ENCODE assay signal across 29 cellular contexts in the genomic region with DNA sequence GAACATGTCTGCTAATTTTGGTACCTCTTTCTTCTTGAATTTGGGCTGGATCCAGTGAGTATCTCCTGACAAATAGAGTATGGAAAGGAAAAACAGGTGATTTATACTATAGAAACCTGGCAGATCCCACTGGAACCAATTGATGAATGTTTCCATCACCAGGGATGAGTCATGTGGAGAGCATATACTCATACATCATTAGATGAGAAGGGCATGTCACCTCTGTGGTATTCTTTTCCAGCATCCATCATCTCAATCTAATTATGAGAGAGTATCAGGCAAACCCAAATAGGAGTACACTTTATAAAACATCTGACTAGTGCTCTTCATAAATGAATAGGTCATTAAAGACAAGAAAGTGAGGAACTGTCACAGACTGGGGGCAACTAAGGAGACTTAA.
DNase-seq lines count a peak whose midpoint lies in the region; ATAC-seq and TF ChIP-seq lines count a peak whose summit lies in the region.
"Had no signal": no experiment of that assay in that cellular context is flagged by ENCODE, and none has a peak within 500 bp of the region (broad histone marks: within the 10 kb centered on the region; RNA-seq: fewer than 3 reads in every experiment).

No MANE protein-coding gene starts in this region.

- H3K79me2 ChIP-seq in SK-N-SH (ENCODE audit: insufficient read depth): no peaks in the 10 kb centered on the region; the same call in 1 of the 2 replicates

- no peaks in the 10 kb centered on the region for H3K9me2 ChIP-seq in SK-N-SH

- CTCF ChIA-PET in SK-N-SH (lab: Yijun Ruan, JAX): interaction anchor here (1.4 to 1.8 kb wide), 2 partner anchors 14 to 156 kb away, joined by 3 to 4 read pairs; no protein-coding TSS in a partner anchor

- TF ChIP-seq EP300 in SK-N-SH (IDR thresholded peaks at IDR 0.05; ENCODE audit: borderline replicate concordance in 1 of 2, low read depth in 1 of 2, low read length in 1 of 2): no peak

- H3K4me1 ChIP-seq in SK-N-SH (ENCODE audit: control insufficient read depth in 1 of 2, insufficient read depth in 2 of 2, low read depth in 1 of 2, low read length in 1 of 2): no peaks in the 10 kb centered on the region
- H3K4me1 ChIP-seq in foreskin keratinocyte: no peaks in the 10 kb centered on the region
- H3K4me1 ChIP-seq: Caco-2, prostate gland had no signal

- peak; percentile 92 for ATAC-seq in foreskin keratinocyte
- no peak for ATAC-seq in HG02798 (IDR thresholded peaks at IDR 0.05; ENCODE audit: poor library complexity, unreplicated experiment)
- ATAC-seq: effector memory CD8-positive, alpha-beta T cell; esophagus mucosa; HCT116; left ventricle myocardium superior; sciatic nerve had no signal

- H3K9me3 ChIP-seq in SK-N-SH: no peaks in the 10 kb centered on the region
- H3K9me3 ChIP-seq: Caco-2, prostate gland had no signal

- H3K9ac ChIP-seq in SK-N-SH: no peak overlapping the region
- H3K9ac ChIP-seq: KMS-11 had no signal

- H3F3A ChIP-seq in SK-N-SH (replicated peaks; ENCODE audit: insufficient read depth): peaks cover 17% of the 10 kb centered on the region

- DNase-seq in GM04504 (ENCODE audit: low read depth) (peak; percentile 14), HT1080 (ENCODE audit: low read depth) (peak; percentile 11), SK-N-SH (no peak), foreskin keratinocyte (peak in 1 of 2 donors; percentile 59), HuH-7.5 (ENCODE audit: low spot score) (no peak), Ammon's horn (ENCODE audit: low spot score) (no peak)
- DNase-seq: activated CD4-positive, alpha-beta T cell treated with anti-CD3 and anti-CD28 coated beads, Interleukin-2, amount 10 ng/mL, durations not matched to agents 24 days and 14 days; activated naive CD4-positive, alpha-beta T cell; activated T-cell treated with anti-CD3 and anti-CD28 coated beads, Interleukin-2, amount 50 U/mL, for 48 hours; amniotic stem cell; C1 segment of cervical spinal cord; Caco-2; DMS79 treated with DMSO at 0.1 percent for 48 hours; effector memory CD8-positive, alpha-beta T cell; left ventricle myocardium superior; NCI-H1694; NCI-H774; OCI-M1; SHP77; stimulated activated CD4-positive, alpha-beta T cell treated with anti-CD3 and anti-CD28 coated beads, Interleukin-12 subunit alpha, Interleukin-12 subunit beta, amount 100 ng/mL, for 4 hours; stimulated activated CD4-positive, alpha-beta T cell treated with anti-CD3 and anti-CD28 coated beads, Interleukin-4, amount 100 ng/mL, for 1 hour; T1000; WERI-Rb-1 had no signal

- no peaks in the 10 kb centered on the region for H3K27me3 ChIP-seq in SK-N-SH (ENCODE audit: insufficient read depth)
- no peaks in the 10 kb centered on the region for H3K27me3 ChIP-seq in foreskin keratinocyte

- no peak overlapping the region for H3K4me2 ChIP-seq in SK-N-SH
- H3K4me2 ChIP-seq: KMS-11 had no signal

- peaks cover 0 to 37% of the 10 kb centered on the region in 2 experiments for H3K36me3 ChIP-seq in SK-N-SH (replicated peaks in 1 of 2; ENCODE audit: control insufficient read depth in 1 of 2, insufficient read depth in 2 of 2, low read length in 1 of 2)
- H3K36me3 ChIP-seq: prostate gland, WERI-Rb-1 had no signal

- H2AFZ ChIP-seq in SK-N-SH (ENCODE audit: low read depth): no peak overlapping the region

- H3K27ac ChIP-seq in SK-N-SH (ENCODE audit: low read depth in 2 of 2, low read length in 1 of 2) (no peak overlapping the region), foreskin keratinocyte (peak overlapping the region; percentile 50)
- H3K27ac ChIP-seq: KMS-11, prostate gland, WERI-Rb-1 had no signal

- TF ChIP-seq CTCF in SK-N-SH (IDR thresholded peaks at IDR 0.05): no peak
- no peak for TF ChIP-seq CTCF in foreskin keratinocyte (conservative IDR thresholded peaks at IDR 0.05)

- no peak for TF ChIP-seq RAD21 in SK-N-SH (IDR thresholded peaks at IDR 0.05; ENCODE audit: low read length)

- H4K20me1 ChIP-seq in SK-N-SH (ENCODE audit: insufficient read depth): no peaks in the 10 kb centered on the region

- POLR2A ChIA-PET in SK-N-SH (lab: Yijun Ruan, JAX): no interaction called here

- no peak overlapping the region for H3K4me3 ChIP-seq in SK-N-SH (ENCODE audit: low read depth in 2 of 2, low read length in 1 of 2)
- H3K4me3 ChIP-seq: prostate gland had no signal

TF ChIP-seq in SK-N-SH, 30 proteins besides CTCF, POLR2A, EP300 and RAD21:
- TF ChIP-seq, protein P1, sequence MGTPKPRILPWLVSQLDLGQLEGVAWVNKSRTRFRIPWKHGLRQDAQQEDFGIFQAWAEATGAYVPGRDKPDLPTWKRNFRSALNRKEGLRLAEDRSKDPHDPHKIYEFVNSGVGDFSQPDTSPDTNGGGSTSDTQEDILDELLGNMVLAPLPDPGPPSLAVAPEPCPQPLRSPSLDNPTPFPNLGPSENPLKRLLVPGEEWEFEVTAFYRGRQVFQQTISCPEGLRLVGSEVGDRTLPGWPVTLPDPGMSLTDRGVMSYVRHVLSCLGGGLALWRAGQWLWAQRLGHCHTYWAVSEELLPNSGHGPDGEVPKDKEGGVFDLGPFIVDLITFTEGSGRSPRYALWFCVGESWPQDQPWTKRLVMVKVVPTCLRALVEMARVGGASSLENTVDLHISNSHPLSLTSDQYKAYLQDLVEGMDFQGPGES (IDR thresholded peaks at IDR 0.05; ENCODE audit: low read depth, low read length): no peak
- TF ChIP-seq SMC3 (IDR thresholded peaks at IDR 0.05; ENCODE audit: low read depth, low read length) (no peak), FOSL2 (IDR thresholded peaks at IDR 0.05; ENCODE audit: borderline replicate concordance, low read depth) (peak; percentile 52; the same call in 1 of the 2 replicates), TCF12 (IDR thresholded peaks at IDR 0.05) (peak; percentile 58), JUND (IDR thresholded peaks at IDR 0.05) (peak; percentile 78), POLR2AphosphoS5 (IDR thresholded peaks at IDR 0.05; ENCODE audit: low read depth, low read length) (peak; percentile 22; the same call in 1 of the 2 replicates), GABPA (IDR thresholded peaks at IDR 0.05; ENCODE audit: low read depth) (no peak)
- TF ChIP-seq, protein P2, sequence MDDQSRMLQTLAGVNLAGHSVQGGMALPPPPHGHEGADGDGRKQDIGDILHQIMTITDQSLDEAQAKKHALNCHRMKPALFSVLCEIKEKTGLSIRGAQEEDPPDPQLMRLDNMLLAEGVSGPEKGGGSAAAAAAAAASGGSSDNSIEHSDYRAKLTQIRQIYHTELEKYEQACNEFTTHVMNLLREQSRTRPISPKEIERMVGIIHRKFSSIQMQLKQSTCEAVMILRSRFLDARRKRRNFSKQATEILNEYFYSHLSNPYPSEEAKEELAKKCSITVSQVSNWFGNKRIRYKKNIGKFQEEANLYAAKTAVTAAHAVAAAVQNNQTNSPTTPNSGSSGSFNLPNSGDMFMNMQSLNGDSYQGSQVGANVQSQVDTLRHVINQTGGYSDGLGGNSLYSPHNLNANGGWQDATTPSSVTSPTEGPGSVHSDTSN (IDR thresholded peaks at IDR 0.05): peak; percentile 91

Comparison
In these comparisons a context has a peak if more than half of its experiments do, and no peak if none do; other contexts are left out.
1. DNase-seq: peak in GM04504 (single experiment) and HT1080 (single experiment); none in SK-N-SH (single experiment), HuH-7.5 (single experiment) and Ammon's horn (single experiment).